ENCODE assay signal across 28 cellular contexts in genomic region chrX:103384672-103385071, GRCh38. TPM values are rescaled to one million over a fixed set of nuclear protein-coding genes. Genes with fewer than 3 reads are reported as not detected.
"Had no signal": no experiment of that assay in that cellular context is flagged by ENCODE, and none has a peak within 500 bp of the region (broad histone marks: within the 10 kb centered on the region; RNA-seq: fewer than 3 reads in every experiment).

No MANE protein-coding gene starts in this region.

- H3K4me3 ChIP-seq: ascending aorta, cardiac muscle cell, coronary artery, dorsolateral prefrontal cortex, heart left ventricle, neural progenitor cell, stomach, transverse colon had no signal

- ATAC-seq: effector memory CD8-positive, alpha-beta T cell; heart left ventricle; left lobe of liver; naive thymus-derived CD4-positive, alpha-beta T cell; right cardiac atrium; stimulated activated naive B cell treated with anti-CD40 and anti-IgM and Interleukin-4, amounts not matched to agents 10 μg/mL and 1 μg/mL and 100 μg/mL, for 72 hours had no signal

- H3K27me3 ChIP-seq: ascending aorta, cardiac muscle cell, neural progenitor cell, stomach, transverse colon had no signal

- DNase-seq: activated CD4-positive, alpha-beta memory T cell treated with anti-CD3 and anti-CD28 coated beads, Interleukin-2, amount 10 ng/mL, durations not matched to agents 7 days and 5 days; activated CD4-positive, alpha-beta T cell treated with anti-CD3 and anti-CD28 coated beads, Interleukin-2, amount 10 ng/mL, durations not matched to agents 24 days and 14 days; activated CD4-positive, CD25-positive, alpha-beta regulatory T cell treated with anti-CD3 and anti-CD28 coated beads, Interleukin-2, amount 50 U/mL, for 72 hours; activated CD8-positive, alpha-beta memory T cell treated with anti-CD3 and anti-CD28 coated beads, Interleukin-2, amount 50 U/mL, for 48 hours; activated gamma-delta T cell; activated naive CD4-positive, alpha-beta T cell treated with anti-CD3 and anti-CD28 coated beads, Interleukin-2, amount 10 ng/mL, durations not matched to agents 7 days and 5 days; activated naive CD8-positive, alpha-beta T cell treated with anti-CD3 and anti-CD28 coated beads, Interleukin-2, amount 10 ng/mL, durations not matched to agents 7 days and 5 days; activated T-cell treated with anti-CD3 and anti-CD28 coated beads, Interleukin-2, amount 50 U/mL, for 24 hours; dorsolateral prefrontal cortex; effector memory CD8-positive, alpha-beta T cell; heart left ventricle; kidney glomerular epithelial cell; midbrain; naive thymus-derived CD4-positive, alpha-beta T cell; occipital lobe; right cardiac atrium; stimulated activated CD4-positive, alpha-beta T cell treated with anti-CD3 and anti-CD28 coated beads, Interleukin-15, amount 100 ng/mL, for 24 hours; stimulated activated CD4-positive, alpha-beta T cell treated with anti-CD3 and anti-CD28 coated beads, Interleukin-2, amount 100 ng/mL, for 24 hours; stimulated activated naive B cell treated with anti-CD40 and anti-IgM and Interleukin-4, amounts not matched to agents 10 μg/mL and 1 μg/mL and 100 μg/mL, for 72 hours; stomach; T-helper 2 cell; transverse colon had no signal

- H3K36me3 ChIP-seq: ascending aorta, cardiac muscle cell, heart left ventricle, neural progenitor cell, stomach, transverse colon had no signal

- H2AFZ ChIP-seq: neural progenitor cell had no signal

- H3K4me1 ChIP-seq: ascending aorta, heart left ventricle, neural progenitor cell, stomach, transverse colon had no signal

- H3K27ac ChIP-seq: ascending aorta, cardiac muscle cell, coronary artery, dorsolateral prefrontal cortex, heart left ventricle, neural progenitor cell, stomach, transverse colon had no signal

- H3K9me3 ChIP-seq: ascending aorta, heart left ventricle, stomach, transverse colon had no signal

- H3K4me2 ChIP-seq: neural progenitor cell had no signal

RNA-seq across cellular contexts. Expression of gene TCEAL7, which starts 54.6 kb away (rescaled TPM):
- total RNA-seq: activated CD4-positive, alpha-beta memory T cell treated with anti-CD3 and anti-CD28 coated beads, Interleukin-2, amount 10 ng/mL, durations not matched to agents 7 days and 5 days; activated CD4-positive, alpha-beta T cell treated with anti-CD3 and anti-CD28 coated beads, Interleukin-2, amount 10 ng/mL, durations not matched to agents 24 days and 14 days; activated naive CD8-positive, alpha-beta T cell treated with anti-CD3 and anti-CD28 coated beads, Interleukin-2, amount 10 ng/mL, durations not matched to agents 7 days and 5 days; ascending aorta; lung microvascular endothelial cell; naive thymus-derived CD4-positive, alpha-beta T cell had no signal
